ENCODE assay signal across 8 cellular contexts in genomic region chr17:41874293-41874670, GRCh38. TPM values are rescaled to one million over a fixed set of nuclear protein-coding genes. Genes with fewer than 3 reads are reported as not detected.
A peak's percentile ranks its signal among the peaks of the same experiment; 100 is the strongest.
DNase-seq lines count a peak whose midpoint lies in the region; ATAC-seq, FAIRE-seq and TF ChIP-seq lines count a peak whose summit lies in the region.
"Not testable (repeated sequence)": the region's sequence is repeated elsewhere in the genome, so short reads cannot be mapped to it uniquely, and the experiment has no call there.
"Had no signal": no experiment of that assay in that cellular context is flagged by ENCODE, and none has a peak within 500 bp of the region (broad histone marks: within the 10 kb centered on the region; RNA-seq: fewer than 3 reads in every experiment).

No MANE protein-coding gene starts in this region.

- H3K36me3 ChIP-seq in HepG2 (replicated peaks in 1 of 2; ENCODE audit: control insufficient read depth in 1 of 2, insufficient read depth in 2 of 2, low read length in 2 of 2), result peaks cover 38 to 70% of the 10 kb centered on the region in 2 experiments
- H3K36me3 ChIP-seq in subcutaneous abdominal adipose tissue (ENCODE audit: control insufficient read depth in 5 of 5, insufficient read depth in 5 of 5, low read length in 5 of 5), result peaks cover 0 to 74% (median 62%) of the 10 kb centered on the region in 5 donors

- H3K4me3 Mint-ChIP-seq in HFFc6, result not testable (repeated sequence)

- TF ChIP-seq CTCF in HFFc6 (IDR thresholded peaks at IDR 0.05); RWPE1 (conservative IDR thresholded peaks at IDR 0.05; ENCODE audit: low read depth); HepG2 (CRISPR knock-in tag; IDR thresholded peaks at IDR 0.05): not testable (repeated sequence)

- not testable (repeated sequence) for DNase-seq in HFFc6; RWPE1 (ENCODE audit: low spot score); HepG2 (ENCODE audit: low spot score)
- DNase-seq in posterior vena cava (ENCODE audit: low spot score), result peak; percentile 50

- BruUV-seq in HepG2 (replicated peaks; lab: Mats Ljungman, UMichigan), result not testable (repeated sequence)

- H3K27me3 ChIP-seq in HepG2 (ENCODE audit: control insufficient read depth in 1 of 2, insufficient read depth in 2 of 2, low read length in 2 of 2); subcutaneous abdominal adipose tissue (ENCODE audit: control insufficient read depth in 5 of 5, insufficient read depth in 4 of 5, low read length in 5 of 5): not testable (repeated sequence)

- CTCF ChIA-PET in RWPE1 (lab: Yijun Ruan, JAX), result interaction anchor here (0.7 to 0.9 kb wide), 2 partner anchors 36 to 178 kb away, joined by 3 to 8 read pairs; no protein-coding TSS in a partner anchor
- CTCF ChIA-PET in HepG2 (lab: Yijun Ruan, JAX; ENCODE audit: low intra/inter-chr PET ratio, low total read pairs), result not testable (repeated sequence)

- H3K9me3 Mint-ChIP-seq in HFFc6, result not testable (repeated sequence)

- FAIRE-seq in HepG2 (lab: Jason Lieb, UNC), result not testable (repeated sequence)

- not testable (repeated sequence) for H3K79me2 ChIP-seq in HepG2 (ENCODE audit: insufficient read depth, low read length)

- intact Hi-C loops in HepG2 (cut with micrococcal nuclease; ENCODE audit: unreplicated experiment); posterior vena cava (cut with DNase I): not testable (repeated sequence)

- H3K4me1 ChIP-seq in HepG2 (ENCODE audit: insufficient read depth, low read length) (peaks cover 58% of the 10 kb centered on the region), subcutaneous abdominal adipose tissue (ENCODE audit: control insufficient read depth in 5 of 5, insufficient read depth in 5 of 5, low read length in 5 of 5) (peaks cover 0 to 12% (median 10%) of the 10 kb centered on the region in 5 donors)

- peak; percentile 12 for ATAC-seq in HepG2

- not testable (repeated sequence) for H4K20me1 ChIP-seq in HepG2 (ENCODE audit: insufficient read depth, low read length)

- H3K9me3 ChIP-seq in HepG2 (ENCODE audit: low read length); subcutaneous abdominal adipose tissue (ENCODE audit: control insufficient read depth in 5 of 5, low read length in 5 of 5): not testable (repeated sequence)

- not testable (repeated sequence) for TF ChIP-seq EP300 in HepG2 (IDR thresholded peaks at IDR 0.05; ENCODE audit: low read depth in 2 of 2, low read length in 2 of 2); HepG2 (CRISPR knock-in tag; IDR thresholded peaks at IDR 0.05; ENCODE audit: borderline replicate concordance)

- H3K9ac ChIP-seq in HepG2 (ENCODE audit: insufficient read depth, low read depth, low read length); subcutaneous abdominal adipose tissue (ENCODE audit: low read length in 5 of 5): not testable (repeated sequence)

- in situ Hi-C loops in HepG2 (cut with HindIII; ENCODE audit: extremely low pct_ligation_motif_present, low pct_unique_long_range_greater_than_20kb), result not testable (repeated sequence)

- H3K4me2 ChIP-seq in HepG2 (ENCODE audit: low read depth, low read length), result not testable (repeated sequence)

- peak overlapping the region; percentile 12 for H3K27ac ChIP-seq in RWPE1
- H3K27ac ChIP-seq in HepG2 (ENCODE audit: extremely low read length, insufficient read depth, low read length), result peak overlapping the region; percentile 51
- peak overlapping the region; percentile 50 for H3K27ac ChIP-seq in subcutaneous abdominal adipose tissue (ENCODE audit: low read depth, low read length)

- POLR2A ChIA-PET in RWPE1 (lab: Yijun Ruan, JAX; ENCODE audit: low non-redundant PET) (interaction anchor here (0.7 kb wide), 1 partner anchor 80 kb away, joined by 3 read pairs; no protein-coding TSS in a partner anchor), HepG2 (lab: Yijun Ruan, JAX) (interaction anchor here (0.7 to 2.2 kb wide), 4 partner anchors 9 to 186 kb away, joined by 3 to 21 read pairs (median 6); partner anchors contain the start of genes KLHL11 and ODAD4)

- not testable (repeated sequence) for H3K4me3 ChIP-seq in HepG2 (replicated peaks in 1 of 3; ENCODE audit: insufficient read depth in 1 of 3, low read depth in 2 of 3, low read length in 3 of 3); subcutaneous abdominal adipose tissue (ENCODE audit: low read depth in 1 of 5, low read length in 5 of 5)

- H2AFZ ChIP-seq in HepG2 (ENCODE audit: low read length), result not testable (repeated sequence)

- not testable (repeated sequence) for TF ChIP-seq POLR2A in HepG2 (IDR thresholded peaks at IDR 0.05; ENCODE audit: insufficient read depth in 1 of 2, low read depth in 2 of 2, low read length in 2 of 2)

- peaks cover 37% of the 10 kb centered on the region for H3K36me3 Mint-ChIP-seq in HFFc6 (ENCODE audit: low read depth)

- WGBS in HepG2 (ENCODE audit: low lambda C conversion rate), result 98% methylated on average over 9 of the region's 9 CpGs

- not testable (repeated sequence) for H3K4me1 Mint-ChIP-seq in HFFc6 (ENCODE audit: low read depth)

- peak overlapping the region; percentile 49 for H3K27ac Mint-ChIP-seq in HFFc6

- TF ChIP-seq RAD21 in HepG2 (CRISPR knock-in tag; IDR thresholded peaks at IDR 0.05), result not testable (repeated sequence)

- H3K27me3 Mint-ChIP-seq in HFFc6 (ENCODE audit: insufficient read depth), result not testable (repeated sequence)

RNA-seq across cellular contexts. Expression of gene KLHL11, which starts 9.1 kb away (rescaled TPM):
- total RNA-seq in HFFc6 (2021; fragmentation: NEBNext Ultra II Directional; extraction: Animal tissue kit (Norgen Biotek cat#: 25700)), result 10 to 100 TPM; 13.4 to 16.2 (median 15.7) TPM
- 27.5 and 37.1 TPM in 2 replicates for total RNA-seq in HepG2 (2016; rRNA removed; fragmentation: Illumina TruSeq; extraction: Trizol)
- total RNA-seq in HepG2 (2016; cell fraction: cytosol; rRNA removed; fragmentation: Illumina TruSeq; extraction: Trizol; ENCODE audit: low read depth), result 2.5 and 3.0 TPM in 2 replicates
- 25.7 and 35.1 TPM in 2 replicates for total RNA-seq in HepG2 (2016; cell fraction: insoluble cytoplasmic fraction; rRNA removed; fragmentation: Illumina TruSeq; extraction: Trizol)
- 6.3 and 7.6 TPM in 2 replicates for total RNA-seq in HepG2 (2016; cell fraction: membrane; rRNA removed; fragmentation: Illumina TruSeq; extraction: Trizol)
- 18.3 and 20.0 TPM in 2 replicates for total RNA-seq in HepG2 (2016; cell fraction: nucleus; rRNA removed; fragmentation: Illumina TruSeq; extraction: Trizol)
- polyA plus RNA-seq in HepG2 (2011; rRNA removed), result 7.4 and 7.7 TPM in 2 replicates
- 4.0 and 5.2 TPM in 2 replicates for polyA plus RNA-seq in HepG2 (2011; cell fraction: cytosol; rRNA removed)
- 5.7 and 5.8 TPM in 2 replicates for polyA plus RNA-seq in HepG2 (2011; cell fraction: nucleus; rRNA removed)
- 1.4 and 1.9 TPM in 2 replicates for polyA plus RNA-seq in HepG2 (2012)
- 0.03 and 0.08 TPM in 2 replicates for polyA plus RNA-seq in HepG2 (2016; cell fraction: cytosol; fragmentation: Illumina TruSeq; extraction: Trizol; ENCODE audit: low read depth)
- polyA plus RNA-seq in HepG2 (2016; cell fraction: insoluble cytoplasmic fraction; fragmentation: Illumina TruSeq; extraction: Trizol; ENCODE audit: low read depth), result 2.2 and 2.6 TPM in 2 replicates
- 0.37 and 0.49 TPM in 2 replicates for polyA plus RNA-seq in HepG2 (2016; cell fraction: membrane; fragmentation: Illumina TruSeq; extraction: Trizol; ENCODE audit: low read depth)
- 5.5 and 6.3 TPM in 2 replicates for polyA plus RNA-seq in HepG2 (2016; cell fraction: nucleus; fragmentation: Illumina TruSeq; extraction: Trizol; ENCODE audit: insufficient read depth, low read depth)
- polyA minus RNA-seq in HepG2 (2011; rRNA and poly(A)+ RNA removed; ENCODE audit: low replicate concordance), result 26.1 and 45.0 TPM in 2 replicates
- 22.9 and 26.0 TPM in 2 replicates for polyA minus RNA-seq in HepG2 (2011; cell fraction: cytosol; rRNA and poly(A)+ RNA removed)
- polyA minus RNA-seq in HepG2 (2011; cell fraction: nucleus; rRNA and poly(A)+ RNA removed), result 10.8 and 17.8 TPM in 2 replicates
- 10 to 100 TPM; 10.9 to 12.1 TPM for total RNA-seq in posterior vena cava

RNA-seq across cellular contexts. Expression of gene KLHL10, which starts 36.7 kb away (rescaled TPM):
- not detected for total RNA-seq in HFFc6 (2021; fragmentation: NEBNext Ultra II Directional; extraction: Animal tissue kit (Norgen Biotek cat#: 25700))
- total RNA-seq in HepG2 (2016; rRNA removed; fragmentation: Illumina TruSeq; extraction: Trizol), result 0.04 TPM in 1 of 2 replicates, not detected in the other
- total RNA-seq in HepG2 (2016; cell fraction: cytosol; rRNA removed; fragmentation: Illumina TruSeq; extraction: Trizol; ENCODE audit: low read depth), result 0.09 TPM in 1 of 2 replicates, not detected in the other
- 0.04 and 0.09 TPM in 2 replicates for total RNA-seq in HepG2 (2016; cell fraction: insoluble cytoplasmic fraction; rRNA removed; fragmentation: Illumina TruSeq; extraction: Trizol)
- not detected in 2 replicates for total RNA-seq in HepG2 (2016; cell fraction: membrane; rRNA removed; fragmentation: Illumina TruSeq; extraction: Trizol)
- not detected in 2 replicates for total RNA-seq in HepG2 (2016; cell fraction: nucleus; rRNA removed; fragmentation: Illumina TruSeq; extraction: Trizol)
- 0.05 and 0.08 TPM in 2 replicates for polyA plus RNA-seq in HepG2 (2011; rRNA removed)
- polyA plus RNA-seq in HepG2 (2011; cell fraction: cytosol; rRNA removed), result 0.03 TPM in 1 of 2 replicates, not detected in the other
- 0.05 and 0.13 TPM in 2 replicates for polyA plus RNA-seq in HepG2 (2011; cell fraction: nucleus; rRNA removed)
- not detected in 2 replicates for polyA plus RNA-seq in HepG2 (2012)
- not detected in 2 replicates for polyA plus RNA-seq in HepG2 (2016; cell fraction: cytosol; fragmentation: Illumina TruSeq; extraction: Trizol; ENCODE audit: low read depth)
- polyA plus RNA-seq in HepG2 (2016; cell fraction: insoluble cytoplasmic fraction; fragmentation: Illumina TruSeq; extraction: Trizol; ENCODE audit: low read depth), result not detected in 2 replicates
- not detected in 2 replicates for polyA plus RNA-seq in HepG2 (2016; cell fraction: membrane; fragmentation: Illumina TruSeq; extraction: Trizol; ENCODE audit: low read depth)
- not detected in 2 replicates for polyA plus RNA-seq in HepG2 (2016; cell fraction: nucleus; fragmentation: Illumina TruSeq; extraction: Trizol; ENCODE audit: insufficient read depth, low read depth)
- polyA minus RNA-seq in HepG2 (2011; rRNA and poly(A)+ RNA removed; ENCODE audit: low replicate concordance), result 0.12 TPM in 1 of 2 replicates, not detected in the other
- not detected in 2 replicates for polyA minus RNA-seq in HepG2 (2011; cell fraction: cytosol; rRNA and poly(A)+ RNA removed)
- not detected in 2 replicates for polyA minus RNA-seq in HepG2 (2011; cell fraction: nucleus; rRNA and poly(A)+ RNA removed)
- under 1 TPM; 0.32 to 0.43 TPM for total RNA-seq in posterior vena cava
- total RNA-seq: CD4-positive, alpha-beta T cell; CD8-positive, alpha-beta memory T cell had no signal
- polyA plus RNA-seq: CD14-positive monocyte had no signal

RNA-seq across cellular contexts. Expression of gene NT5C3B, which starts 38.2 kb away (rescaled TPM):
- 10 to 100 TPM; 33.9 to 55.2 (median 37.3) TPM for total RNA-seq in HFFc6 (2021; fragmentation: NEBNext Ultra II Directional; extraction: Animal tissue kit (Norgen Biotek cat#: 25700))
- total RNA-seq in HepG2 (2016; rRNA removed; fragmentation: Illumina TruSeq; extraction: Trizol) (92.1 and 104 TPM in 2 replicates), posterior vena cava (10 to 100 TPM; 49.1 to 61.8 TPM)
- 128 and 164 TPM in 2 replicates for total RNA-seq in HepG2 (2016; cell fraction: cytosol; rRNA removed; fragmentation: Illumina TruSeq; extraction: Trizol; ENCODE audit: low read depth)
- 87.1 and 106 TPM in 2 replicates for total RNA-seq in HepG2 (2016; cell fraction: insoluble cytoplasmic fraction; rRNA removed; fragmentation: Illumina TruSeq; extraction: Trizol)
- 198 and 220 TPM in 2 replicates for total RNA-seq in HepG2 (2016; cell fraction: membrane; rRNA removed; fragmentation: Illumina TruSeq; extraction: Trizol)
- 52.2 and 64.7 TPM in 2 replicates for total RNA-seq in HepG2 (2016; cell fraction: nucleus; rRNA removed; fragmentation: Illumina TruSeq; extraction: Trizol)
- 119 and 126 TPM in 2 replicates for polyA plus RNA-seq in HepG2 (2011; rRNA removed)
- polyA plus RNA-seq in HepG2 (2011; cell fraction: cytosol; rRNA removed), result 116 and 145 TPM in 2 replicates
- polyA plus RNA-seq in HepG2 (2011; cell fraction: nucleus; rRNA removed), result 119 TPM in 2 replicates
- polyA plus RNA-seq in HepG2 (2012), result 77.4 and 82.6 TPM in 2 replicates
- polyA plus RNA-seq in HepG2 (2016; cell fraction: cytosol; fragmentation: Illumina TruSeq; extraction: Trizol; ENCODE audit: low read depth), result 148 and 199 TPM in 2 replicates
- 108 and 113 TPM in 2 replicates for polyA plus RNA-seq in HepG2 (2016; cell fraction: insoluble cytoplasmic fraction; fragmentation: Illumina TruSeq; extraction: Trizol; ENCODE audit: low read depth)
- polyA plus RNA-seq in HepG2 (2016; cell fraction: membrane; fragmentation: Illumina TruSeq; extraction: Trizol; ENCODE audit: low read depth), result 207 and 224 TPM in 2 replicates
- 109 and 119 TPM in 2 replicates for polyA plus RNA-seq in HepG2 (2016; cell fraction: nucleus; fragmentation: Illumina TruSeq; extraction: Trizol; ENCODE audit: insufficient read depth, low read depth)
- polyA minus RNA-seq in HepG2 (2011; rRNA and poly(A)+ RNA removed; ENCODE audit: low replicate concordance), result 36.5 and 43.6 TPM in 2 replicates
- 32.3 and 34.1 TPM in 2 replicates for polyA minus RNA-seq in HepG2 (2011; cell fraction: cytosol; rRNA and poly(A)+ RNA removed)
- 48.5 and 53.7 TPM in 2 replicates for polyA minus RNA-seq in HepG2 (2011; cell fraction: nucleus; rRNA and poly(A)+ RNA removed)

RNA-seq across cellular contexts. Expression of gene ACLY, which starts 44.5 kb away (rescaled TPM):
- total RNA-seq in HFFc6 (2021; fragmentation: NEBNext Ultra II Directional; extraction: Animal tissue kit (Norgen Biotek cat#: 25700)), result 100 to 1,000 TPM; 254 to 315 (median 279) TPM
- 218 and 277 TPM in 2 replicates for total RNA-seq in HepG2 (2016; rRNA removed; fragmentation: Illumina TruSeq; extraction: Trizol)
- 24.5 and 29.0 TPM in 2 replicates for total RNA-seq in HepG2 (2016; cell fraction: cytosol; rRNA removed; fragmentation: Illumina TruSeq; extraction: Trizol; ENCODE audit: low read depth)
- 218 and 232 TPM in 2 replicates for total RNA-seq in HepG2 (2016; cell fraction: insoluble cytoplasmic fraction; rRNA removed; fragmentation: Illumina TruSeq; extraction: Trizol)
- total RNA-seq in HepG2 (2016; cell fraction: membrane; rRNA removed; fragmentation: Illumina TruSeq; extraction: Trizol), result 75.9 and 85.9 TPM in 2 replicates
- total RNA-seq in HepG2 (2016; cell fraction: nucleus; rRNA removed; fragmentation: Illumina TruSeq; extraction: Trizol), result 147 and 157 TPM in 2 replicates
- polyA plus RNA-seq in HepG2 (2011; rRNA removed), result 111 and 143 TPM in 2 replicates
- 98.4 and 118 TPM in 2 replicates for polyA plus RNA-seq in HepG2 (2011; cell fraction: cytosol; rRNA removed)
- 94.3 and 115 TPM in 2 replicates for polyA plus RNA-seq in HepG2 (2011; cell fraction: nucleus; rRNA removed)
- 93.3 and 115 TPM in 2 replicates for polyA plus RNA-seq in HepG2 (2012)
- 12.6 and 14.2 TPM in 2 replicates for polyA plus RNA-seq in HepG2 (2016; cell fraction: cytosol; fragmentation: Illumina TruSeq; extraction: Trizol; ENCODE audit: low read depth)
- polyA plus RNA-seq in HepG2 (2016; cell fraction: insoluble cytoplasmic fraction; fragmentation: Illumina TruSeq; extraction: Trizol; ENCODE audit: low read depth), result 183 and 215 TPM in 2 replicates
- polyA plus RNA-seq in HepG2 (2016; cell fraction: membrane; fragmentation: Illumina TruSeq; extraction: Trizol; ENCODE audit: low read depth), result 30.1 and 37.0 TPM in 2 replicates
- 178 and 193 TPM in 2 replicates for polyA plus RNA-seq in HepG2 (2016; cell fraction: nucleus; fragmentation: Illumina TruSeq; extraction: Trizol; ENCODE audit: insufficient read depth, low read depth)
- polyA minus RNA-seq in HepG2 (2011; rRNA and poly(A)+ RNA removed; ENCODE audit: low replicate concordance), result 364 TPM in 2 replicates
- polyA minus RNA-seq in HepG2 (2011; cell fraction: cytosol; rRNA and poly(A)+ RNA removed), result 190 and 249 TPM in 2 replicates
- 60.3 and 96.6 TPM in 2 replicates for polyA minus RNA-seq in HepG2 (2011; cell fraction: nucleus; rRNA and poly(A)+ RNA removed)
- 100 to 1,000 TPM in 1 of 2 donors, 10 to 100 TPM in 1; 97.5 to 101 TPM for total RNA-seq in posterior vena cava

RNA-seq across cellular contexts. Expression of gene ODAD4, which starts 56.1 kb away (rescaled TPM):
- 1 to 10 TPM in 3 of 6 experiments, under 1 TPM in 3; 0.74 to 1.8 (median 0.97) TPM for total RNA-seq in HFFc6 (2021; fragmentation: NEBNext Ultra II Directional; extraction: Animal tissue kit (Norgen Biotek cat#: 25700))
- total RNA-seq in HepG2 (2016; rRNA removed; fragmentation: Illumina TruSeq; extraction: Trizol) (0.53 and 0.60 TPM in 2 replicates), posterior vena cava (1 to 10 TPM in 1 of 2 donors, under 1 TPM in 1; 0.74 to 1.2 TPM)
- total RNA-seq in HepG2 (2016; cell fraction: cytosol; rRNA removed; fragmentation: Illumina TruSeq; extraction: Trizol; ENCODE audit: low read depth), result 0.18 TPM in 1 of 2 replicates, not detected in the other
- 0.41 and 0.92 TPM in 2 replicates for total RNA-seq in HepG2 (2016; cell fraction: insoluble cytoplasmic fraction; rRNA removed; fragmentation: Illumina TruSeq; extraction: Trizol)
- total RNA-seq in HepG2 (2016; cell fraction: membrane; rRNA removed; fragmentation: Illumina TruSeq; extraction: Trizol), result 0.09 and 0.28 TPM in 2 replicates
- total RNA-seq in HepG2 (2016; cell fraction: nucleus; rRNA removed; fragmentation: Illumina TruSeq; extraction: Trizol), result 0.37 and 1.4 TPM in 2 replicates
- polyA plus RNA-seq in HepG2 (2011; rRNA removed), result 0.48 and 0.73 TPM in 2 replicates
- 0.15 and 0.35 TPM in 2 replicates for polyA plus RNA-seq in HepG2 (2011; cell fraction: cytosol; rRNA removed)
- polyA plus RNA-seq in HepG2 (2011; cell fraction: nucleus; rRNA removed), result 0.88 and 1.5 TPM in 2 replicates
- 0.57 and 0.59 TPM in 2 replicates for polyA plus RNA-seq in HepG2 (2012)
- 0.10 TPM in 1 of 2 replicates, not detected in the other for polyA plus RNA-seq in HepG2 (2016; cell fraction: cytosol; fragmentation: Illumina TruSeq; extraction: Trizol; ENCODE audit: low read depth)
- 0.72 and 1.5 TPM in 2 replicates for polyA plus RNA-seq in HepG2 (2016; cell fraction: insoluble cytoplasmic fraction; fragmentation: Illumina TruSeq; extraction: Trizol; ENCODE audit: low read depth)
- 0.08 TPM in 1 of 2 replicates, not detected in the other for polyA plus RNA-seq in HepG2 (2016; cell fraction: membrane; fragmentation: Illumina TruSeq; extraction: Trizol; ENCODE audit: low read depth)
- polyA plus RNA-seq in HepG2 (2016; cell fraction: nucleus; fragmentation: Illumina TruSeq; extraction: Trizol; ENCODE audit: insufficient read depth, low read depth), result 0.74 and 1.3 TPM in 2 replicates
- 0.48 TPM in 1 of 2 replicates, not detected in the other for polyA minus RNA-seq in HepG2 (2011; rRNA and poly(A)+ RNA removed; ENCODE audit: low replicate concordance)
- polyA minus RNA-seq in HepG2 (2011; cell fraction: cytosol; rRNA and poly(A)+ RNA removed), result not detected in 2 replicates
- 1.3 and 4.0 TPM in 2 replicates for polyA minus RNA-seq in HepG2 (2011; cell fraction: nucleus; rRNA and poly(A)+ RNA removed)
